22 cellular contexts compared by ENCODE assay signal in the genomic region with DNA sequence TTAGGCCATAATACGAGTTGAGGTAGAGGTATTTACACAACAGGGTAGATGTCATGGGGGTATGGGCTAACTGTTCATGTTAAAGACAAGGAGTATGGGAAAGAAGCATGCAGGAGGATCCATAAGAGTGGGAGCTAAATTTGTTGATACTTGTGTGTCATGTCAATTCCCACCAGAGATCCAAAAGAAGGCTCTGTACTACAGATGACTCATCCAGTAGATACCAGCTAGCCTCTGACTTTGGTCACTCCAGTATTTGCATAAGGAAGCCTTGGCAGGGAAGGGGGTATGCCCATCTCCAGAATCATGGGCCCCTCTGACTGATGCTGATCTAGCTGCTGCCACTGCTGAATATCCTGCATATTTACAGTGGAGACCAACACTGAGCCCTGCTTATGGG.
"Had no signal": no experiment of that assay in that cellular context is flagged by ENCODE, and none has a peak within 500 bp of the region (broad histone marks: within the 10 kb centered on the region; RNA-seq: fewer than 3 reads in every experiment).

No MANE protein-coding gene starts in this region.

- DNase-seq: activated CD4-positive, alpha-beta memory T cell treated with anti-CD3 and anti-CD28 coated beads for 36 hours; activated CD4-positive, alpha-beta T cell treated with anti-CD3 and anti-CD28 coated beads for 48 hours; activated naive CD4-positive, alpha-beta T cell treated with Interleukin-2 at 50 U/mL for 16 hours; activated naive CD8-positive, alpha-beta T cell treated with anti-CD3 and anti-CD28 coated beads for 36 hours; activated T-cell treated with anti-CD3 and anti-CD28 coated beads, Interleukin-2, amount 50 U/mL, for 48 hours; amniotic stem cell; cortex of kidney; erythroblast; gastrocnemius medialis; head of caudate nucleus; islet precursor cell; left colon; mesendoderm; mucosa of descending colon; naive B cell; nucleus accumbens; retina; spleen; stimulated activated CD4-positive, alpha-beta T cell treated with anti-CD3 and anti-CD28 coated beads, Interleukin-4, amount 100 ng/mL, for 24 hours; stimulated activated naive CD8-positive, alpha-beta T cell treated with anti-CD3 and anti-CD28 coated beads, Interleukin-15, Interleukin-2, amounts not matched to agents 100 U/mL and 50 U/mL, for 24 hours; SW 1271; upper lobe of left lung had no signal

- H3K4me1 ChIP-seq: gastrocnemius medialis, spleen, upper lobe of left lung had no signal

- ATAC-seq: gastrocnemius medialis; left colon; mucosa of descending colon; stimulated activated naive CD8-positive, alpha-beta T cell treated with anti-CD3 and anti-CD28 coated beads, Interleukin-15, Interleukin-2, amounts not matched to agents 100 U/mL and 50 U/mL, for 24 hours had no signal

- H3K9me3 ChIP-seq: gastrocnemius medialis, mucosa of descending colon, upper lobe of left lung had no signal

- H3K36me3 ChIP-seq: gastrocnemius medialis, spleen, upper lobe of left lung had no signal

- H3K4me3 ChIP-seq: gastrocnemius medialis, mucosa of descending colon, spleen, upper lobe of left lung had no signal

- H3K27ac ChIP-seq: gastrocnemius medialis, spleen, upper lobe of left lung had no signal

- H3K27me3 ChIP-seq: gastrocnemius medialis, spleen, upper lobe of left lung had no signal
